22 cellular contexts compared by ENCODE assay signal in the genomic region with DNA sequence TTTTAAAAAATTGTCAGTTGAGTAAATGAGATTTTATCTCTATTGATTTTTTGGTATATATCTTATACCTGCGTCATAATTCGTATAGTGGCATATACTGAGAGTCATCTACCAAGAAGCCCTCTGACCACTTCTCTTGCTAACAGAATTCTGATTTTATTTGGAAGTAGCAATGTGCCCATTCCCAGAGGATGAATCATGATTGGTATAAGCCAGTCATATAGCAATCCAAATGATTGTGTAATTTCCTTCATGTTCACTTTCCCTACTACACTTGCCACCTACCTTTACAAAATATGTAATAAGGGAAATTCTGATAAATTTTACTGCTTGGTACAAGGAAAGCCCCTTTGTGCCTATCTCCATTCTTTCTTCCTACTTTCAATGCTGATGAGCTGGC. TPM values are rescaled to one million over a fixed set of nuclear protein-coding genes. Genes with fewer than 3 reads are reported as not detected.
A peak's percentile ranks its signal among the peaks of the same experiment; 100 is the strongest.
DNase-seq lines count a peak whose midpoint lies in the region; ATAC-seq, FAIRE-seq and TF ChIP-seq lines count a peak whose summit lies in the region.
"Had no signal": no experiment of that assay in that cellular context is flagged by ENCODE, and none has a peak within 500 bp of the region (broad histone marks: within the 10 kb centered on the region; RNA-seq: fewer than 3 reads in every experiment).

No MANE protein-coding gene starts in this region.

- intact Hi-C loops in endothelial cell of umbilical vein (cut with micrococcal nuclease) = no loop called here

- no peak overlapping the region for H3K4me3 ChIP-seq in endothelial cell of umbilical vein (replicated peaks in 1 of 3; ENCODE audit: insufficient read depth in 1 of 3, low read depth in 1 of 3, low read length in 3 of 3)
- H3K4me3 ChIP-seq in trophoblast cell (ENCODE audit: low read depth, low read length) = no peak overlapping the region
- H3K4me3 ChIP-seq: heart right ventricle, testis had no signal

- BruUV-seq in endothelial cell of umbilical vein (replicated peaks; lab: Mats Ljungman, UMichigan) = no TSS peak

- peak overlapping the region; percentile 17 for H3K4me2 ChIP-seq in endothelial cell of umbilical vein (ENCODE audit: insufficient read depth, low read length)
- no peak overlapping the region for H3K4me2 ChIP-seq in trophoblast cell (ENCODE audit: low read length)

- no peaks in the 10 kb centered on the region for H3K9me3 ChIP-seq in endothelial cell of umbilical vein (replicated peaks; ENCODE audit: control insufficient read depth, insufficient read depth, low read length)
- H3K9me3 ChIP-seq in trophoblast cell (ENCODE audit: insufficient read depth, low read depth, low read length) = no peaks in the 10 kb centered on the region
- H3K9me3 ChIP-seq: Caco-2, heart right ventricle, testis had no signal

- no peaks in the 10 kb centered on the region for H3K27me3 ChIP-seq in endothelial cell of umbilical vein (ENCODE audit: control insufficient read depth in 2 of 2, insufficient read depth in 2 of 2, low read length in 2 of 2)
- H3K27me3 ChIP-seq in trophoblast cell (ENCODE audit: insufficient read depth, low read length) = no peaks in the 10 kb centered on the region
- H3K27me3 ChIP-seq: heart right ventricle, testis had no signal

- no peak overlapping the region for H3K18ac ChIP-seq in trophoblast cell (ENCODE audit: low read length)

- POLR2A ChIA-PET in endothelial cell of umbilical vein (lab: Charles Lee) = no interaction called here

- no peaks in the 10 kb centered on the region for H3K9me1 ChIP-seq in endothelial cell of umbilical vein (replicated peaks; ENCODE audit: control insufficient read depth, extremely low read depth, insufficient read depth, low read length)

- no peak overlapping the region for H2AFZ ChIP-seq in endothelial cell of umbilical vein (ENCODE audit: low read depth, low read length)
- H2AFZ ChIP-seq in trophoblast cell (ENCODE audit: insufficient read depth, low read length, poor library complexity) = no peak overlapping the region

- H2BK5ac ChIP-seq in trophoblast cell (ENCODE audit: low read depth, low read length, poor library complexity) = no peak overlapping the region

- DNase-seq in HCEC 1CT = peak; percentile 81
- peak; percentile 54 for DNase-seq in RKO (ENCODE audit: low spot score)
- DNase-seq in endothelial cell of umbilical vein (ENCODE audit: low read depth, low spot score) = peak; percentile 39
- DNase-seq in trophoblast cell = peak; percentile 7 to 87
- no peak for DNase-seq in NCI-H1436 treated with DMSO at 0.1 percent for 48 hours (lab: John Stamatoyannopoulos, UW)
- DNase-seq in NCI-H446 (lab: John Stamatoyannopoulos, UW) = no peak
- no peak for DNase-seq in GM12892 (ENCODE audit: insufficient read length)
- DNase-seq: activated CD4-positive, CD25-positive, alpha-beta regulatory T cell; amniotic stem cell; Caco-2; GOT3; heart right ventricle; islet precursor cell; Karpas-422; mesenchymal stem cell; natural killer cell; NCI-H1417 treated with DMSO at 0.1 percent for 48 hours; SIG-M5; T-helper 17 cell; testis had no signal

- H3K36me3 ChIP-seq in endothelial cell of umbilical vein (ENCODE audit: control insufficient read depth in 2 of 2, extremely low read depth in 1 of 2, insufficient read depth in 2 of 2, low read length in 2 of 2) = no peaks in the 10 kb centered on the region
- no peaks in the 10 kb centered on the region for H3K36me3 ChIP-seq in trophoblast cell (ENCODE audit: control insufficient read depth in 1 of 2, insufficient read depth in 2 of 2, low read length in 2 of 2)
- H3K36me3 ChIP-seq: heart right ventricle had no signal

- H3K9ac ChIP-seq in endothelial cell of umbilical vein (replicated peaks; ENCODE audit: extremely low read depth, insufficient read depth, low read length) (no peak overlapping the region), trophoblast cell (ENCODE audit: low read length) (no peak overlapping the region)

- no peaks in the 10 kb centered on the region for H3K79me1 ChIP-seq in trophoblast cell (ENCODE audit: low read length)

- peaks cover 4% of the 10 kb centered on the region for H3K4me1 ChIP-seq in endothelial cell of umbilical vein (ENCODE audit: control insufficient read depth, extremely low read depth, insufficient read depth, low read length)
- no peaks in the 10 kb centered on the region for H3K4me1 ChIP-seq in trophoblast cell (ENCODE audit: control insufficient read depth in 1 of 2, insufficient read depth in 2 of 2, low read length in 2 of 2)
- H3K4me1 ChIP-seq: Caco-2, heart right ventricle, testis had no signal

- TF ChIP-seq CTCF in endothelial cell of umbilical vein (IDR thresholded peaks at IDR 0.05; ENCODE audit: extremely low read depth in 1 of 2, insufficient read depth in 1 of 2, low read depth in 1 of 2, low read length in 2 of 2) = no peak

- no peak overlapping the region for H2AK5ac ChIP-seq in trophoblast cell (ENCODE audit: low read length)

- H4K12ac ChIP-seq in trophoblast cell (ENCODE audit: low read depth, low read length) = no peak overlapping the region

- WGBS in trophoblast cell (ENCODE audit: extremely low coverage, insufficient coverage, insufficient read length) = no CpG with 5 or more reads among the region's 2 CpGs

- ATAC-seq in HG03175 (IDR thresholded peaks at IDR 0.05; ENCODE audit: unreplicated experiment) = no peak
- ATAC-seq: activated T-helper 17 cell treated with anti-CD3 and anti-CD28 coated beads, Interleukin-2, amount 50 U/mL, for 72 hours; heart right ventricle; natural killer cell; T-helper 17 cell had no signal

- TF ChIP-seq POLR2A in endothelial cell of umbilical vein (IDR thresholded peaks at IDR 0.05; ENCODE audit: low read depth, low read length) = no peak
- TF ChIP-seq POLR2A in GM12892 (IDR thresholded peaks at IDR 0.05; ENCODE audit: low read depth, low read length) = no peak

- no peak overlapping the region for H4K8ac ChIP-seq in trophoblast cell (ENCODE audit: low read depth, low read length)

- H4K20me1 ChIP-seq in endothelial cell of umbilical vein (replicated peaks; ENCODE audit: control insufficient read depth, extremely low read depth, insufficient read depth, low read length) = no peaks in the 10 kb centered on the region

- H3K23ac ChIP-seq in trophoblast cell (ENCODE audit: low read length) = no peak overlapping the region

- H2BK120ac ChIP-seq in trophoblast cell (ENCODE audit: insufficient read depth, low read length, poor library complexity) = no peak overlapping the region

- no peak overlapping the region for H3K14ac ChIP-seq in trophoblast cell (ENCODE audit: low read length)

- H3K27ac ChIP-seq in endothelial cell of umbilical vein (ENCODE audit: insufficient read depth, low read depth, low read length) (no peak overlapping the region), trophoblast cell (ENCODE audit: low read depth, low read length) (no peak overlapping the region)
- H3K27ac ChIP-seq: heart right ventricle, testis had no signal

- H3K4ac ChIP-seq in trophoblast cell (ENCODE audit: low read depth, low read length) = no peak overlapping the region

- no peak for FAIRE-seq in endothelial cell of umbilical vein (lab: Jason Lieb, UNC)
- FAIRE-seq in GM12892 (lab: Jason Lieb, UNC) = no peak

- dilution Hi-C loops in endothelial cell of umbilical vein (cut with MboI; ENCODE audit: extremely low pct_ligation_motif_present, low sequenced_read_pairs) = no loop called here

- no peaks in the 10 kb centered on the region for H3K79me2 ChIP-seq in endothelial cell of umbilical vein (ENCODE audit: control insufficient read depth, insufficient read depth, low read length)
- H3K79me2 ChIP-seq in trophoblast cell (ENCODE audit: control insufficient read depth, insufficient read depth, low read length, poor library complexity) = no peaks in the 10 kb centered on the region

- no peak overlapping the region for H4K91ac ChIP-seq in trophoblast cell (ENCODE audit: low read depth, low read length)

- H2BK12ac ChIP-seq in trophoblast cell (ENCODE audit: low read length) = no peak overlapping the region

- CTCF ChIA-PET in endothelial cell of umbilical vein (lab: Charles Lee) = no interaction called here

TF ChIP-seq in endothelial cell of umbilical vein, 7 proteins besides CTCF, POLR2A, EP300 and RAD21:
- TF ChIP-seq JUN (IDR thresholded peaks at IDR 0.05; ENCODE audit: borderline replicate concordance, insufficient read depth, insufficient read length, low read depth) (peak; percentile 46), FOS (IDR thresholded peaks at IDR 0.05; ENCODE audit: borderline replicate concordance, insufficient read depth, low read length) (peak; percentile 62), POLR2AphosphoS5 (IDR thresholded peaks at IDR 0.05; ENCODE audit: insufficient read depth, low read depth, low read length) (no peak)

RNA-seq across cellular contexts. Expression of a gene that starts 16.1 kb away (rescaled TPM):
- 24.7 and 27.0 TPM in 2 replicates for total RNA-seq in endothelial cell of umbilical vein
- polyA plus RNA-seq in endothelial cell of umbilical vein = 6.2 and 6.3 TPM in 2 replicates
- polyA plus RNA-seq in endothelial cell of umbilical vein (2011; cell fraction: cytosol; rRNA removed) = 7.3 and 8.1 TPM in 2 replicates
- polyA plus RNA-seq in endothelial cell of umbilical vein (2011; cell fraction: nucleus; rRNA removed) = 21.7 and 25.0 TPM in 2 replicates
- polyA plus RNA-seq in endothelial cell of umbilical vein (2012) = 5.5 and 6.6 TPM in 2 replicates
- polyA minus RNA-seq in endothelial cell of umbilical vein = 38.8 and 52.1 TPM in 2 replicates
- 2.4 TPM for polyA minus RNA-seq in endothelial cell of umbilical vein (2011; cell fraction: cytosol; rRNA and poly(A)+ RNA removed)
- 55.4 and 63.8 TPM in 2 replicates for polyA minus RNA-seq in endothelial cell of umbilical vein (2011; cell fraction: nucleus; rRNA and poly(A)+ RNA removed)
- polyA plus RNA-seq in trophoblast cell (2013) = 20.2 and 22.5 TPM in 2 replicates
- 0.42 TPM for polyA plus RNA-seq in GM12892 (2012; ENCODE audit: missing spikeins)

Comparison
In these comparisons a context has a peak if more than half of its experiments do, and no peak if none do; other contexts are left out.
1. DNase-seq: peak in HCEC 1CT (single experiment), RKO (single experiment), endothelial cell of umbilical vein (single experiment) and trophoblast cell (2 of 2); none in NCI-H1436 treated with DMSO at 0.1 percent for 48 hours (single experiment), NCI-H446 (0 of 2) and GM12892 (single experiment).